8 cellular contexts compared by ENCODE assay signal in the genomic region with DNA sequence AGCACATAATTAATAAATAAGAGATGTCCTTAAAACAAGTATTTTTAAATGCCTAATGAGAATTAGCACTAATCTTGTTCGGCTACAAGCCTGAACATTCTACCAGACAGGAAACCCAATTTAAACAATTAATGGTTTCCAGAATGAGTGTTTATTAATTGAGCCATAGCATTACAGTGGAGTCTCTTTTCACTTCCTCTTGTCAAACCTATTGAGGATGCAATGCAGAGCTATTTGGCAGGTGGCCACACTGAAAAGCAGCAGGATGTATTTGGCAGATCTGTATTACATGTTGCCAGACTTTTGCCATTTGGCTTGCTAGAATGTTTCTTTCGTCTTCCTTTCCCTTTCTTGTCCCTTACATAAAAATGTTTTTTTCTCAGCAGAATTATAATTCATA.
A peak's percentile ranks its signal among the peaks of the same experiment; 100 is the strongest.
DNase-seq lines count a peak whose midpoint lies in the region; ATAC-seq and TF ChIP-seq lines count a peak whose summit lies in the region.

No MANE protein-coding gene starts in this region.

- ATAC-seq in GM18505 (IDR thresholded peaks at IDR 0.05; ENCODE audit: unreplicated experiment) (peak; percentile 90), GM21825 (IDR thresholded peaks at IDR 0.05; ENCODE audit: unreplicated experiment) (peak; percentile 85)

- no peaks in the 10 kb centered on the region for H3K4me1 ChIP-seq in thyroid gland

- H3K27me3 ChIP-seq in thyroid gland = no peaks in the 10 kb centered on the region

- no peak overlapping the region for H3K4me3 ChIP-seq in thyroid gland (replicated peaks in 1 of 3)

- 42 to 43% methylated on average over 2 of the region's 2 CpGs for WGBS in thyroid gland, 2 donors

- TF ChIP-seq CTCF in VCaP (conservative IDR thresholded peaks at IDR 0.05) (no peak), thyroid gland (IDR thresholded peaks at IDR 0.05) (no peak)

- TF ChIP-seq POLR2A in GM18505 (IDR thresholded peaks at IDR 0.05; ENCODE audit: borderline replicate concordance, extremely low read depth, insufficient read depth, insufficient read length) (no peak), thyroid gland (IDR thresholded peaks at IDR 0.05) (no peak)

- H3K27ac ChIP-seq in VCaP = peak overlapping the region; percentile 33
- no peak overlapping the region for H3K27ac ChIP-seq in thyroid gland

- peak; percentile 37 for DNase-seq in LHCN-M2 (ENCODE audit: low read depth)
- peak; percentile 15 to 36 for DNase-seq in thyroid gland
- DNase-seq in NK-92 (lab: John Stamatoyannopoulos, UW; ENCODE audit: unreplicated experiment) = no peak
- DNase-seq in activated gamma-delta T cell treated with Interleukin-2 at 50 U/mL for 16 hours = no peak
- no peak for DNase-seq in activated CD4-positive, alpha-beta T cell treated with anti-CD3 and anti-CD28 coated beads, Interleukin-2, amount 50 U/mL, for 4 hours

- intact Hi-C loops in thyroid gland (cut with DNase I) = no loop called here

- H3K9me3 ChIP-seq in thyroid gland = no peaks in the 10 kb centered on the region

- no peaks in the 10 kb centered on the region for H3K36me3 ChIP-seq in thyroid gland

Comparison
In these comparisons a context has a peak if more than half of its experiments do, and no peak if none do; other contexts are left out.
1. DNase-seq: peak in LHCN-M2 (single experiment) and thyroid gland (2 of 2); none in NK-92 (single experiment), activated gamma-delta T cell treated with Interleukin-2 at 50 U/mL for 16 hours (single experiment) and activated CD4-positive, alpha-beta T cell treated with anti-CD3 and anti-CD28 coated beads, Interleukin-2, amount 50 U/mL, for 4 hours (0 of 2).